Comparison of ENCODE assay signal across 21 cellular contexts in the genomic region with DNA sequence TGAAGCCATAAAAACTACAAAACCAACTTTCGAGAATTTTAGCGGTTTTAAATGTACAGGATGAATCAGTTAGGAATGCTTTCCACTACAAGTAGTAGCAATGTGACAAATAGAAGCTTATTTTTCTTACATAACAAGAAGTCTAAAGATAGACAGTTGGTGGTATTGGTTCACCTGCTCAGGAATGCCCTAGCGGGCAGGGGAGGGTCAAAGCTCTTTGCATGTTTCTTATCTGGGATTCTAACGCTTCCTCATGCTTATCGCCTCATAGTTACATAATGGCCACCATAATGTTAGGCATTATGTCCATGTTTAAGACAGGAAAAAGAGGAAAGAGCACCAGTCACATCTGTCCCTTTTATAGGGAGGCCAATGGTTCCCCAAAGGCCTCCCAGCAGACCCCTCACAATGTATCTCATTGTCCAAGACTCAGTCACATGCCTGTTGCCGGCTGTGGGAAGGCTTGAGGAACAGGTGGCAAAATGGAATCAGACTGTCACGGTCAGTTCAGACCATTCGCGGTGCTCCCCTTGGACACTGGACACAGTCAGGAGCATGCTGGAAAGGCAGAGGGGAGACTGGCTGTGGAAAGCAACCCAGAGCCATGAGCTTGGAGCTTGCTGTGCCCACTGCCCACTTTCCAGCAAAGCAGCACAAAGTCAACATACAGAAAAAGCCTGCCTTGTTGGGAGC.
A peak's percentile ranks its signal among the peaks of the same experiment; 100 is the strongest.
DNase-seq lines count a peak whose midpoint lies in the region; ATAC-seq and FAIRE-seq lines count a peak whose summit lies in the region.
"Had no signal": no experiment of that assay in that cellular context is flagged by ENCODE, and none has a peak within 500 bp of the region (broad histone marks: within the 10 kb centered on the region; RNA-seq: fewer than 3 reads in every experiment).

No MANE protein-coding gene starts in this region.

- H3K4me3 ChIP-seq in small intestine (ENCODE audit: low read depth in 1 of 2, low read length in 2 of 2) = no peak overlapping the region
- H3K4me3 ChIP-seq: K562 had no signal

- H3K27me3 ChIP-seq in small intestine (ENCODE audit: control insufficient read depth in 2 of 2, insufficient read depth in 2 of 2, low read length in 2 of 2) = peaks cover 0 to 2% of the 10 kb centered on the region in 2 donors

- H3K4me1 Mint-ChIP-seq in activated CD8-positive, alpha-beta memory T cell treated with anti-CD3 and anti-CD28 coated beads, Interleukin-2, amount 10 ng/mL, durations not matched to agents 7 days and 5 days = no peaks in the 10 kb centered on the region
- H3K4me1 Mint-ChIP-seq: B cell had no signal

- no peaks in the 10 kb centered on the region for H3K9me3 ChIP-seq in small intestine (ENCODE audit: control insufficient read depth, low read depth)

- no peak for FAIRE-seq in small intestine (lab: Jason Lieb, UNC)
- FAIRE-seq: RCC 7860 had no signal

- H3K27ac ChIP-seq in small intestine (ENCODE audit: low read depth in 1 of 2, low read length in 1 of 2) = no peak overlapping the region

- CTCF ChIA-PET in activated CD8-positive, alpha-beta memory T cell treated with anti-CD3 and anti-CD28 coated beads, Interleukin-2, amount 10 ng/mL, durations not matched to agents 7 days and 5 days (lab: Charles Lee) = no interaction called here

- no peaks in the 10 kb centered on the region for H3K27me3 Mint-ChIP-seq in activated CD8-positive, alpha-beta memory T cell treated with anti-CD3 and anti-CD28 coated beads, Interleukin-2, amount 10 ng/mL, durations not matched to agents 7 days and 5 days
- H3K27me3 Mint-ChIP-seq: B cell had no signal

- no peaks in the 10 kb centered on the region for H3K36me3 ChIP-seq in small intestine (ENCODE audit: control insufficient read depth in 2 of 2, insufficient read depth in 2 of 2, low read length in 2 of 2)

- H3K27ac Mint-ChIP-seq in activated CD8-positive, alpha-beta memory T cell treated with anti-CD3 and anti-CD28 coated beads, Interleukin-2, amount 10 ng/mL, durations not matched to agents 7 days and 5 days = no peak overlapping the region
- H3K27ac Mint-ChIP-seq: B cell had no signal

- no peak overlapping the region for H3K4me3 Mint-ChIP-seq in activated CD8-positive, alpha-beta memory T cell treated with anti-CD3 and anti-CD28 coated beads, Interleukin-2, amount 10 ng/mL, durations not matched to agents 7 days and 5 days
- H3K4me3 Mint-ChIP-seq: B cell had no signal

- peak; percentile 18 for DNase-seq in activated CD8-positive, alpha-beta memory T cell treated with anti-CD3 and anti-CD28 coated beads, Interleukin-2, amount 50 U/mL, for 48 hours
- DNase-seq in activated CD8-positive, alpha-beta memory T cell treated with anti-CD3 and anti-CD28 coated beads, Interleukin-2, amount 10 ng/mL, durations not matched to agents 7 days and 5 days = no peak
- peak; percentile 38 for DNase-seq in SK-MEL-5 (ENCODE audit: low read depth, low spot score)
- peak; percentile 51 for DNase-seq in mesenteric fat pad (ENCODE audit: low spot score)
- peak; percentile 38 for DNase-seq in small intestine
- DNase-seq in COLO668 (lab: John Stamatoyannopoulos, UW; ENCODE audit: unreplicated experiment) = no peak
- no peak for DNase-seq in stimulated activated naive CD4-positive, alpha-beta T cell (lab: John Stamatoyannopoulos, UW)
- DNase-seq: 8988T, COR-L47, GDM1, HCEC 1CT, MV-4-11, NCI-H1417, NCI-H187, NCI-H2107, NCI-H510A treated with DMSO at 0.1 percent for 48 hours, NCI-H774 had no signal

- no peak for ATAC-seq in activated CD8-positive, alpha-beta memory T cell treated with anti-CD3 and anti-CD28 coated beads, Interleukin-2, amount 10 ng/mL, durations not matched to agents 7 days and 5 days
- no peak for ATAC-seq in GM21515 (IDR thresholded peaks at IDR 0.05; ENCODE audit: unreplicated experiment)
- ATAC-seq: K562 had no signal

- no peaks in the 10 kb centered on the region for H3K4me1 ChIP-seq in small intestine (ENCODE audit: control insufficient read depth in 2 of 2, insufficient read depth in 1 of 2, low read depth in 1 of 2, low read length in 1 of 2)

- peaks cover 8% of the 10 kb centered on the region for H3K36me3 Mint-ChIP-seq in activated CD8-positive, alpha-beta memory T cell treated with anti-CD3 and anti-CD28 coated beads, Interleukin-2, amount 10 ng/mL, durations not matched to agents 7 days and 5 days

- WGBS in small intestine, 3 donors = 67 to 83% (median 78%) methylated on average over 9 of the region's 9 CpGs

- peaks cover 14% of the 10 kb centered on the region for H3K9me3 Mint-ChIP-seq in activated CD8-positive, alpha-beta memory T cell treated with anti-CD3 and anti-CD28 coated beads, Interleukin-2, amount 10 ng/mL, durations not matched to agents 7 days and 5 days (ENCODE audit: low read depth)

- in situ Hi-C loops in SK-MEL-5 (cut with HindIII; ENCODE audit: low pct_unique_long_range_greater_than_20kb, low sequenced_read_pairs) = no loop called here

Comparison
In these comparisons a context has a peak if more than half of its experiments do, and no peak if none do; other contexts are left out.
1. DNase-seq: peak in activated CD8-positive, alpha-beta memory T cell treated with anti-CD3 and anti-CD28 coated beads, Interleukin-2, amount 50 U/mL, for 48 hours (single experiment), SK-MEL-5 (single experiment), mesenteric fat pad (single experiment) and small intestine (single experiment); none in activated CD8-positive, alpha-beta memory T cell treated with anti-CD3 and anti-CD28 coated beads, Interleukin-2, amount 10 ng/mL, durations not matched to agents 7 days and 5 days (single experiment), COLO668 (single experiment) and stimulated activated naive CD4-positive, alpha-beta T cell (0 of 6).